Comparison of ENCODE assay signal across 8 cellular contexts in genomic region chr21:42199488-42200463, GRCh38. TPM values are rescaled to one million over a fixed set of nuclear protein-coding genes. Genes with fewer than 3 reads are reported as not detected.
DNase-seq lines count a peak whose midpoint lies in the region; ATAC-seq and TF ChIP-seq lines count a peak whose summit lies in the region.

No MANE protein-coding gene starts in this region.

- H4K20me1 ChIP-seq in OCI-LY7 (ENCODE audit: insufficient read depth, low read length), result no peaks in the 10 kb centered on the region

- peaks cover 2% of the 10 kb centered on the region for H3K27me3 Mint-ChIP-seq in activated CD4-positive, alpha-beta T cell treated with anti-CD3 and anti-CD28 coated beads, Interleukin-2, amount 10 ng/mL, durations not matched to agents 7 days and 5 days
- H3K27me3 Mint-ChIP-seq in effector memory CD8-positive, alpha-beta T cell, result no peaks in the 10 kb centered on the region

- TF ChIP-seq CTCF in OCI-LY7 (conservative IDR thresholded peaks at IDR 0.05; ENCODE audit: low read length), result no peak

- no peaks in the 10 kb centered on the region for H3K9me3 Mint-ChIP-seq in activated CD4-positive, alpha-beta T cell treated with anti-CD3 and anti-CD28 coated beads, Interleukin-2, amount 10 ng/mL, durations not matched to agents 7 days and 5 days
- H3K9me3 Mint-ChIP-seq in effector memory CD8-positive, alpha-beta T cell, result no peaks in the 10 kb centered on the region

- peak; percentile 29 for DNase-seq in activated CD4-positive, alpha-beta T cell treated with anti-CD3 and anti-CD28 coated beads, Interleukin-2, amount 10 ng/mL, durations not matched to agents 7 days and 5 days
- no peak for DNase-seq in activated CD4-positive, alpha-beta T cell treated with anti-CD3 and anti-CD28 coated beads for 1 hour
- DNase-seq in OCI-LY7 (ENCODE audit: low spot score) (peak; percentile 79), pulmonary artery endothelial cell (ENCODE audit: low read depth, low spot score) (peak; percentile 45), NCI-H524 (lab: John Stamatoyannopoulos, UW) (no peak), NCI-H774 (lab: John Stamatoyannopoulos, UW) (no peak)
- no peak for DNase-seq in effector memory CD8-positive, alpha-beta T cell

- no peaks in the 10 kb centered on the region for H3K79me2 ChIP-seq in OCI-LY7 (ENCODE audit: insufficient read depth, low read depth, low read length)

- H3K9me2 ChIP-seq in OCI-LY7 (ENCODE audit: insufficient read depth, low read length), result no peaks in the 10 kb centered on the region

- peak; percentile 89 for ATAC-seq in effector memory CD8-positive, alpha-beta T cell (replicated peaks)
- no peak for ATAC-seq in HG03097 (IDR thresholded peaks at IDR 0.05; ENCODE audit: low FRiP score, unreplicated experiment)

- H3K9me3 ChIP-seq in OCI-LY7 (ENCODE audit: low read length), result no peaks in the 10 kb centered on the region; the same call in 1 of the 2 replicates

- no peak overlapping the region for H3K4me3 Mint-ChIP-seq in activated CD4-positive, alpha-beta T cell treated with anti-CD3 and anti-CD28 coated beads, Interleukin-2, amount 10 ng/mL, durations not matched to agents 7 days and 5 days
- H3K4me3 Mint-ChIP-seq in effector memory CD8-positive, alpha-beta T cell, result peak overlapping the region; percentile 8 to 22

- no peaks in the 10 kb centered on the region for H3K36me3 ChIP-seq in OCI-LY7 (ENCODE audit: insufficient read depth, low read length)

- peaks cover 44% of the 10 kb centered on the region for H3K4me1 Mint-ChIP-seq in activated CD4-positive, alpha-beta T cell treated with anti-CD3 and anti-CD28 coated beads, Interleukin-2, amount 10 ng/mL, durations not matched to agents 7 days and 5 days
- peaks cover 31 to 35% of the 10 kb centered on the region in 2 donors for H3K4me1 Mint-ChIP-seq in effector memory CD8-positive, alpha-beta T cell (ENCODE audit: low read depth in 2 of 2)

- peaks cover 62% of the 10 kb centered on the region for H3K4me1 ChIP-seq in OCI-LY7 (ENCODE audit: insufficient read depth, low read length, poor library complexity, severe bottlenecking)

- H3K36me3 Mint-ChIP-seq in activated CD4-positive, alpha-beta T cell treated with anti-CD3 and anti-CD28 coated beads, Interleukin-2, amount 10 ng/mL, durations not matched to agents 7 days and 5 days (ENCODE audit: low read depth), result no peaks in the 10 kb centered on the region
- peaks cover 9% of the 10 kb centered on the region for H3K36me3 Mint-ChIP-seq in effector memory CD8-positive, alpha-beta T cell (ENCODE audit: insufficient read depth)

- no TSS peak for BruUV-seq in OCI-LY7 (replicated peaks; lab: Mats Ljungman, UMichigan)

- peak overlapping the region; percentile 59 for H3K27ac Mint-ChIP-seq in activated CD4-positive, alpha-beta T cell treated with anti-CD3 and anti-CD28 coated beads, Interleukin-2, amount 10 ng/mL, durations not matched to agents 7 days and 5 days
- peak overlapping the region in 1 of 2 donors; percentile 41 for H3K27ac Mint-ChIP-seq in effector memory CD8-positive, alpha-beta T cell

- peak overlapping the region; percentile 61 for H3K27ac ChIP-seq in OCI-LY7 (ENCODE audit: low read depth, low read length, poor library complexity, severe bottlenecking)

- H2AFZ ChIP-seq in OCI-LY7 (ENCODE audit: low read length), result peak overlapping the region; percentile 73

- CTCF ChIA-PET in activated CD4-positive, alpha-beta T cell treated with anti-CD3 and anti-CD28 coated beads, Interleukin-2, amount 10 ng/mL, durations not matched to agents 7 days and 5 days (lab: Charles Lee), result interaction anchor here (0.7 to 2.0 kb wide), 3 partner anchors 22 to 52 kb away, joined by 3 to 7 read pairs (median 3); no protein-coding TSS in a partner anchor
- CTCF ChIA-PET in OCI-LY7 (lab: Charles Lee; ENCODE audit: unreplicated experiment), result interaction anchor here (1.6 kb wide), 1 partner anchor 11 kb away, joined by 8 read pairs; no protein-coding TSS in a partner anchor

- peak overlapping the region; percentile 47 for H3K4me3 ChIP-seq in OCI-LY7 (ENCODE audit: low read depth, low read length, poor library complexity, severe bottlenecking)

- H3K4me2 ChIP-seq in OCI-LY7 (ENCODE audit: low read length), result peak overlapping the region; percentile 72

- intact Hi-C loops in OCI-LY7 (cut with micrococcal nuclease; ENCODE audit: unreplicated experiment), result no loop called here

- POLR2A ChIA-PET in activated CD4-positive, alpha-beta T cell treated with anti-CD3 and anti-CD28 coated beads, Interleukin-2, amount 10 ng/mL, durations not matched to agents 7 days and 5 days (lab: Charles Lee), result no interaction called here
- POLR2A ChIA-PET in OCI-LY7 (lab: Charles Lee), result interaction anchor here (0.7 to 2.9 kb wide), 8 partner anchors 11 to 86 kb away, joined by 3 to 26 read pairs (median 4); no protein-coding TSS in a partner anchor

RNA-seq across cellular contexts. Expression of gene ABCG1, which starts 19.2 kb away (rescaled TPM):
- 10 to 100 TPM; 10.2 to 12.3 TPM for total RNA-seq in activated CD4-positive, alpha-beta T cell treated with anti-CD3 and anti-CD28 coated beads, Interleukin-2, amount 10 ng/mL, durations not matched to agents 7 days and 5 days
- total RNA-seq in OCI-LY7 (2014; rRNA removed; shearing (Covaris generic)), result 13.2 and 16.7 TPM in 2 replicates
- total RNA-seq in OCI-LY7 (2022) (17.3 and 18.8 TPM in 2 replicates), pulmonary artery endothelial cell (19.5 and 37.8 TPM in 2 replicates)

Comparison
In these comparisons a context has a peak if more than half of its experiments do, and no peak if none do; other contexts are left out.
1. DNase-seq: peak in activated CD4-positive, alpha-beta T cell treated with anti-CD3 and anti-CD28 coated beads, Interleukin-2, amount 10 ng/mL, durations not matched to agents 7 days and 5 days (single experiment), OCI-LY7 (single experiment) and pulmonary artery endothelial cell (single experiment); none in activated CD4-positive, alpha-beta T cell treated with anti-CD3 and anti-CD28 coated beads for 1 hour (single experiment), effector memory CD8-positive, alpha-beta T cell (0 of 3), NCI-H524 (0 of 2) and NCI-H774 (single experiment).